Comparison of ENCODE assay signal across 23 cellular contexts in the genomic region with DNA sequence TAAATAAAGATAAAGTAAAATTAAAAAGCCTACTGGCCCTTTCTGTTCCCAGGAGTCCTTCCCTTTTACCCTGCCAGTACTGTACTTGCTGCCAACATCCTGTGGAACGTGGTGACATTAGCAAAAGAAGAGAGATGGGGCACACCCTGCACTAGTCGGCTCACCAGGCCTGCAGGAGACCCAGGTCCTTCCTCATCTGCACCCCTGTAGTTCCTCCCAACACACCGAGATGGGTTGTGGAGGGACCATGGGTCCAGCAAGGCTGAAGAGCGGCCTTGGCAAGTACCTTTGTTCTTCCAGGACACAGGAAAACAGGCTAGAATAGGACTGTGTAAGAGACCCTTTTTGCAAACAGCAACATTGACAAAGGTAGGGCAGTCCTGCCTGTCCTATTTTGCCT.
DNase-seq lines count a peak whose midpoint lies in the region; ATAC-seq, FAIRE-seq and TF ChIP-seq lines count a peak whose summit lies in the region.
"Had no signal": no experiment of that assay in that cellular context is flagged by ENCODE, and none has a peak within 500 bp of the region (broad histone marks: within the 10 kb centered on the region; RNA-seq: fewer than 3 reads in every experiment).

No MANE protein-coding gene starts in this region.

- H2BK20ac ChIP-seq in H1 (ENCODE audit: low read length), result 0 out of 2 replicates have a peak overlapping the region, but pooled peaks have one; percentile 29

- H3K79me1 ChIP-seq in H1 (ENCODE audit: low read depth, low read length), result no peaks in the 10 kb centered on the region

- TF ChIP-seq RAD21 in H1 (IDR thresholded peaks at IDR 0.05 in 1 of 2, conservative IDR thresholded peaks at IDR 0.05 in 1 of 2; ENCODE audit: low read depth in 2 of 2, low read length in 2 of 2), result no peak

- H3K4me3 ChIP-seq in right atrium auricular region (no peak overlapping the region), H1 (ENCODE audit: extremely low read depth in 1 of 4, insufficient read depth in 2 of 4, low read depth in 3 of 4, low read length in 4 of 4) (no peak overlapping the region), sigmoid colon (no peak overlapping the region), spleen (no peak overlapping the region)
- H3K4me3 ChIP-seq: BLaER1 treated with 17β-estradiol and CSF1 and Interleukin-3, amounts not matched to agents 10 nM and 100 nM; GM23248 had no signal

- WGBS in H1 (ENCODE audit: extremely low coverage in 1 of 2, insufficient coverage in 1 of 2, insufficient read length in 1 of 2, insufficient replicate concordance in 2 of 2, low coverage in 1 of 2, low lambda C conversion rate in 2 of 2, missing lambda C conversion rate in 1 of 2), 2 experiments, result 84% methylated on average over 4 of the region's 4 CpGs; no CpG with 5 or more reads in 1 of the 2 experiments
- 81 to 87% methylated on average over 4 of the region's 4 CpGs for WGBS in sigmoid colon, 2 donors
- WGBS in spleen, 5 donors, result 40 to 76% (median 62%) methylated on average over 4 of the region's 4 CpGs

- DNase-seq in cardiac septum (ENCODE audit: low spot score) (peak; percentile 74), right atrium auricular region (ENCODE audit: low spot score) (no peak), H1 (ENCODE audit: low read depth in 1 of 2, low spot score in 2 of 2) (no peak), sigmoid colon (peak; percentile 32), AG08395 (ENCODE audit: low spot score) (no peak), GM19240 (ENCODE audit: insufficient read length, low spot score) (no peak), spleen (no peak)
- DNase-seq: AML-193; BE2C; Calu3; CD4-positive, alpha-beta memory T cell; COR-L47; DMS53; DMS79 treated with DMSO at 0.1 percent for 48 hours; GM23248; H9 had no signal

- ATAC-seq in HG02973 (IDR thresholded peaks at IDR 0.05; ENCODE audit: unreplicated experiment), result no peak
- ATAC-seq: HCT116 had no signal

- H3K4ac ChIP-seq in H1 (replicated peaks; ENCODE audit: insufficient read length, low read depth, low read length), result no peak overlapping the region

- CTCF ChIA-PET in H1 (lab: Charles Lee; ENCODE audit: partially characterized antibody), result no interaction called here

- H3K27ac ChIP-seq in right atrium auricular region (no peak overlapping the region), H1 (ENCODE audit: low read depth, low read length) (no peak overlapping the region), sigmoid colon (no peak overlapping the region), spleen (no peak overlapping the region)
- H3K27ac ChIP-seq: 22Rv1; BLaER1 treated with 17β-estradiol and CSF1 and Interleukin-3, amounts not matched to agents 10 nM and 100 nM; GM23248 had no signal

- no peak overlapping the region for H2AK5ac ChIP-seq in H1 (ENCODE audit: low read depth, low read length)

- H3K4me1 ChIP-seq in right atrium auricular region, result no peaks in the 10 kb centered on the region
- H3K4me1 ChIP-seq in H1 (replicated peaks in 1 of 4; ENCODE audit: control insufficient read depth in 3 of 4, insufficient read depth in 4 of 4, low read length in 3 of 4), result peaks cover 0 to 15% (median 7%) of the 10 kb centered on the region in 4 experiments; a peak in 4 of 7 replicates
- peaks cover 0 to 8% (median 5%) of the 10 kb centered on the region in 4 donors for H3K4me1 ChIP-seq in sigmoid colon
- peaks cover 0 to 7% (median under 1%) of the 10 kb centered on the region in 6 donors for H3K4me1 ChIP-seq in spleen
- H3K4me1 ChIP-seq: BE2C had no signal

- TF ChIP-seq CTCF in right atrium auricular region (IDR thresholded peaks at IDR 0.05) (no peak), H1 (IDR thresholded peaks at IDR 0.05; ENCODE audit: control extremely low read depth in 1 of 3, insufficient read depth in 1 of 3, low read depth in 1 of 3, low read length in 3 of 3) (no peak), sigmoid colon (IDR thresholded peaks at IDR 0.05) (no peak), spleen (IDR thresholded peaks at IDR 0.05 in 8 of 11, conservative IDR thresholded peaks at IDR 0.05 in 3 of 11) (no peak)

- no peak overlapping the region for H4K5ac ChIP-seq in H1 (ENCODE audit: insufficient read length, low read depth, low read length)

- H3K4me2 ChIP-seq in H1 (ENCODE audit: insufficient read depth in 1 of 2, low read depth in 2 of 2, low read length in 2 of 2), result no peak overlapping the region
- H3K4me2 ChIP-seq: BLaER1 treated with 17β-estradiol and CSF1 and Interleukin-3, amounts not matched to agents 10 nM and 100 nM had no signal

- H3K18ac ChIP-seq in H1 (ENCODE audit: extremely low read depth, low read length), result no peak overlapping the region

- H2BK120ac ChIP-seq in H1 (replicated peaks; ENCODE audit: low read depth, low read length), result no peak overlapping the region

- intact Hi-C loops in cardiac septum (cut with DNase I), result no loop called here
- intact Hi-C loops in sigmoid colon (cut with DNase I), result no loop called here
- intact Hi-C loops in spleen (cut with DNase I; ENCODE audit: low total_unique reads), result no loop called here

- H3K27me3 ChIP-seq in right atrium auricular region, result no peaks in the 10 kb centered on the region
- H3K27me3 ChIP-seq in H1 (replicated peaks in 1 of 4; ENCODE audit: control insufficient read depth in 3 of 4, extremely low read depth in 1 of 4, insufficient read depth in 3 of 4, low read length in 3 of 4), result no peaks in the 10 kb centered on the region
- H3K27me3 ChIP-seq in sigmoid colon, result peaks cover 0 to 20% (median 5%) of the 10 kb centered on the region in 3 donors
- peaks cover 0 to 80% (median 0%) of the 10 kb centered on the region in 7 donors for H3K27me3 ChIP-seq in spleen (replicated peaks in 1 of 7)
- H3K27me3 ChIP-seq: BE2C; BLaER1 treated with 17β-estradiol and CSF1 and Interleukin-3, amounts not matched to agents 10 nM and 100 nM had no signal

- POLR2A ChIA-PET in H1 (lab: Charles Lee; ENCODE audit: partially characterized antibody), result no interaction called here

- H3K23ac ChIP-seq in H1 (ENCODE audit: insufficient read length), result no peak overlapping the region

- no peak for FAIRE-seq in H1 (lab: Jason Lieb, UNC)
- FAIRE-seq: A204.1, G401.6, GM12892 had no signal

- no peaks in the 10 kb centered on the region for H3K9me3 ChIP-seq in right atrium auricular region
- H3K9me3 ChIP-seq in H1 (ENCODE audit: insufficient read depth in 2 of 2, low read depth in 1 of 2, low read length in 1 of 2), result peaks cover 0 to 6% of the 10 kb centered on the region in 2 experiments; a peak in 2 of 4 replicates
- no peaks in the 10 kb centered on the region for H3K9me3 ChIP-seq in sigmoid colon
- H3K9me3 ChIP-seq in spleen, result no peaks in the 10 kb centered on the region
- H3K9me3 ChIP-seq: BE2C; BLaER1 treated with 17β-estradiol and CSF1 and Interleukin-3, amounts not matched to agents 10 nM and 100 nM had no signal

- H2BK15ac ChIP-seq in H1 (ENCODE audit: low read length), result no peak overlapping the region

- no peak overlapping the region for H3K56ac ChIP-seq in H1 (replicated peaks; ENCODE audit: insufficient read length, low read depth, low read length)

- no peak overlapping the region for H2AFZ ChIP-seq in H1 (ENCODE audit: low read length)
- H2AFZ ChIP-seq: GM23248 had no signal

- H3K9ac ChIP-seq in H1 (replicated peaks in 1 of 4; ENCODE audit: extremely low read depth in 1 of 4, low read depth in 3 of 4, low read length in 3 of 4), result no peak overlapping the region
- H3K9ac ChIP-seq: BLaER1 treated with 17β-estradiol and CSF1 and Interleukin-3, amounts not matched to agents 10 nM and 100 nM; GM23248 had no signal

- no peak overlapping the region for H2BK12ac ChIP-seq in H1 (ENCODE audit: low read depth, low read length)

- no peak overlapping the region for H3K14ac ChIP-seq in H1 (ENCODE audit: insufficient read length)

- no peaks in the 10 kb centered on the region for H3K79me2 ChIP-seq in H1 (ENCODE audit: control insufficient read depth in 1 of 2, insufficient read depth in 2 of 2, low read length in 2 of 2)

- no peaks in the 10 kb centered on the region for H3K36me3 ChIP-seq in right atrium auricular region
- no peaks in the 10 kb centered on the region for H3K36me3 ChIP-seq in H1 (ENCODE audit: control insufficient read depth in 2 of 4, insufficient read depth in 4 of 4, low read length in 3 of 4)
- no peaks in the 10 kb centered on the region for H3K36me3 ChIP-seq in sigmoid colon
- no peaks in the 10 kb centered on the region for H3K36me3 ChIP-seq in spleen
- H3K36me3 ChIP-seq: BE2C; BLaER1 treated with 17β-estradiol and CSF1 and Interleukin-3, amounts not matched to agents 10 nM and 100 nM had no signal

- no peak overlapping the region for H4K91ac ChIP-seq in H1 (replicated peaks; ENCODE audit: insufficient read length, low read length)

- no peaks in the 10 kb centered on the region for H4K20me1 ChIP-seq in H1 (replicated peaks in 1 of 2; ENCODE audit: control insufficient read depth in 1 of 2, insufficient read depth in 2 of 2, low read length in 2 of 2)
- H4K20me1 ChIP-seq: BLaER1 treated with 17β-estradiol and CSF1 and Interleukin-3, amounts not matched to agents 10 nM and 100 nM had no signal

- no peak for TF ChIP-seq POLR2A in H1 (IDR thresholded peaks at IDR 0.05; ENCODE audit: control extremely low read depth in 1 of 2, low read depth in 2 of 2, low read length in 2 of 2)
- TF ChIP-seq POLR2A in sigmoid colon (IDR thresholded peaks at IDR 0.05), result no peak
- no peak for TF ChIP-seq POLR2A in spleen (IDR thresholded peaks at IDR 0.05)

- no peak overlapping the region for H2BK5ac ChIP-seq in H1 (ENCODE audit: low read depth, low read length)

- TF ChIP-seq EP300 in H1 (IDR thresholded peaks at IDR 0.05; ENCODE audit: borderline replicate concordance in 1 of 2, low read depth in 2 of 2, low read length in 2 of 2), result no peak
- no peak for TF ChIP-seq EP300 in sigmoid colon (IDR thresholded peaks at IDR 0.05)

- no peaks in the 10 kb centered on the region for H3K23me2 ChIP-seq in H1 (ENCODE audit: low read depth, low read length)

- no peak overlapping the region for H4K8ac ChIP-seq in H1 (ENCODE audit: extremely low read depth, insufficient read depth, low read length)

TF ChIP-seq in H1, 55 proteins besides CTCF, POLR2A, EP300 and RAD21:
- TF ChIP-seq FOSL1 (IDR thresholded peaks at IDR 0.05; ENCODE audit: insufficient read depth, low read depth, low read length) (no peak), HDAC6 (IDR thresholded peaks at IDR 0.05; ENCODE audit: low read depth, low read length) (no peak), GABPA (IDR thresholded peaks at IDR 0.05; ENCODE audit: borderline replicate concordance, insufficient read depth, low read length) (no peak), CREB1 (IDR thresholded peaks at IDR 0.05) (no peak), TAF7 (optimal IDR thresholded peaks at IDR 0.05; ENCODE audit: borderline replicate concordance, low read depth, low read length) (no peak), TBP (IDR thresholded peaks at IDR 0.05; ENCODE audit: low read depth, low read length) (no peak)

Comparison
In these comparisons a context has a peak if more than half of its experiments do, and no peak if none do; other contexts are left out.
1. DNase-seq: peak in cardiac septum (single experiment) and sigmoid colon (single experiment); none in right atrium auricular region (single experiment), H1 (0 of 2), AG08395 (single experiment), GM19240 (single experiment) and spleen (single experiment).